In the genomic region with DNA sequence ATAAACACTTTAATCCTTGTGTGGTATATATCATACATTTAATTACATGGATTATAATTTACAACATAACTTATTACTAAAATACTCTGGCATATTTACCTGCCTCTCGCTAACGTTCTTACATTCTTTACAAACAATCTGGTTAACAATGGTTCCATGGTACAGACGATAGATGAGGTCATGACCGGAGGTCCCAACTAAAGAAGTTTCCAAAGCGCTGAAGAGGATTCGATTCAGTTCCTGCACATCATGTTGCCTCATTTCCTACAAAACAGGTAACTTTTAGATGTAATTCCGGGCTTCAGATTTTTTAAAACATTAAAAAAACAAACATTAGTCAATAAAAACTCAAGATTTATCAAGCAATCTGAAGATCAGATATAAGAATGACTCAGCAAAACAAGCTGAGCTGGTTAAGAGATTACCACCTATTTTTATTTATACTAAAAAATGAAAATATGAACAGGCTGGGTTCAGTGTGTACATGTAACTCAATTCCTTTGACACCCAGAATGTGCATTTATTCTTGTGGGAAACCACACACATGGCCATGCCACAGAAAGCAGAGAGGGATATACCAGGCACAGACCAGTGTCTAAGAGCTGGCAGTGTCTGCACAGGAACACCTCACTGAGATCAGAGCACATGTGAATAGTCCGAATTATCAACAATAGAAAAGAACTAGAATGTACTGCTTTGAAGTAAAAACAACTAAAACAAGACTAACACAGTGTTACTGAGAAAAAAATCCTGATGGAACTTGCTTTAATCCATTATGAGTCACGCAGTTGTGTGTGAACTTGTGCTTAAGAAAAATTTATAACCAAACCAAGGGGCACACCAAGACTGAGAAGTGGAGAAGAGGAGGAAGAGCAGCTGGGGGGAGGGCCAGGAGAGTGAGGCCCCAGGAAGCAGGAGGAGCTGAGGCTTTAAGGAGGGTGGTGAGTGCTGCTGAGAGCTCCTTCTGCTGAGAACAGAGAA, we compare ENCODE assay signal across 9 cellular contexts. TPM values are rescaled to one million over a fixed set of nuclear protein-coding genes. Genes with fewer than 3 reads are reported as not detected.
A peak's percentile ranks its signal among the peaks of the same experiment; 100 is the strongest.
DNase-seq lines count a peak whose midpoint lies in the region; ATAC-seq lines count a peak whose summit lies in the region.
"Had no signal": no experiment of that assay in that cellular context is flagged by ENCODE, and none has a peak within 500 bp of the region (broad histone marks: within the 10 kb centered on the region; RNA-seq: fewer than 3 reads in every experiment).

No MANE protein-coding gene starts in this region.

- no peak overlapping the region for H3K4me3 Mint-ChIP-seq in stimulated activated naive CD8-positive, alpha-beta T cell treated with anti-CD3 and anti-CD28 coated beads, Interleukin-15, Interleukin-2, amounts not matched to agents 100 ng/mL and 50 ng/mL, for 24 hours

- peaks cover 60% of the 10 kb centered on the region for H3K36me3 Mint-ChIP-seq in stimulated activated naive CD8-positive, alpha-beta T cell treated with anti-CD3 and anti-CD28 coated beads, Interleukin-15, Interleukin-2, amounts not matched to agents 100 ng/mL and 50 ng/mL, for 24 hours (ENCODE audit: low read depth)

- peak; percentile 94 for ATAC-seq in esophagus mucosa
- no peak for ATAC-seq in GM19463 (IDR thresholded peaks at IDR 0.05; ENCODE audit: unreplicated experiment)
- no peak for ATAC-seq in GM21526 (IDR thresholded peaks at IDR 0.05; ENCODE audit: low FRiP score, unreplicated experiment)

- H3K27ac Mint-ChIP-seq in stimulated activated naive CD8-positive, alpha-beta T cell treated with anti-CD3 and anti-CD28 coated beads, Interleukin-15, Interleukin-2, amounts not matched to agents 100 ng/mL and 50 ng/mL, for 24 hours, result peak overlapping the region; percentile 69

- DNase-seq in DMS53 (lab: John Stamatoyannopoulos, UW) (peak; percentile 42), DMS53 treated with DMSO at 0.1 percent for 48 hours (lab: John Stamatoyannopoulos, UW; ENCODE audit: unreplicated experiment) (no peak), RPMI7951 (ENCODE audit: low read depth) (peak; percentile 69)
- DNase-seq in activated CD4-positive, alpha-beta T cell treated with anti-CD3 and anti-CD28 coated beads for 48 hours, result no peak
- DNase-seq: 8988T had no signal

- no peaks in the 10 kb centered on the region for H3K27me3 Mint-ChIP-seq in stimulated activated naive CD8-positive, alpha-beta T cell treated with anti-CD3 and anti-CD28 coated beads, Interleukin-15, Interleukin-2, amounts not matched to agents 100 ng/mL and 50 ng/mL, for 24 hours

- no peaks in the 10 kb centered on the region for H3K9me3 Mint-ChIP-seq in stimulated activated naive CD8-positive, alpha-beta T cell treated with anti-CD3 and anti-CD28 coated beads, Interleukin-15, Interleukin-2, amounts not matched to agents 100 ng/mL and 50 ng/mL, for 24 hours

- H3K4me1 Mint-ChIP-seq in stimulated activated naive CD8-positive, alpha-beta T cell treated with anti-CD3 and anti-CD28 coated beads, Interleukin-15, Interleukin-2, amounts not matched to agents 100 ng/mL and 50 ng/mL, for 24 hours (ENCODE audit: low read depth), result peaks cover 17% of the 10 kb centered on the region

RNA-seq across cellular contexts. Expression of a gene that starts 9.5 kb away (rescaled TPM):
- total RNA-seq in RPMI7951 (2014; rRNA removed; shearing (Covaris generic)), result 26.0 and 30.8 TPM in 2 replicates
- total RNA-seq in esophagus mucosa, result 28.6 TPM

Comparison
In these comparisons a context has a peak if more than half of its experiments do, and no peak if none do; other contexts are left out.
1. DNase-seq: peak in DMS53 (single experiment) and RPMI7951 (single experiment); none in DMS53 treated with DMSO at 0.1 percent for 48 hours (single experiment) and activated CD4-positive, alpha-beta T cell treated with anti-CD3 and anti-CD28 coated beads for 48 hours (single experiment).